ENCODE assay signal across 22 cellular contexts in the genomic region with DNA sequence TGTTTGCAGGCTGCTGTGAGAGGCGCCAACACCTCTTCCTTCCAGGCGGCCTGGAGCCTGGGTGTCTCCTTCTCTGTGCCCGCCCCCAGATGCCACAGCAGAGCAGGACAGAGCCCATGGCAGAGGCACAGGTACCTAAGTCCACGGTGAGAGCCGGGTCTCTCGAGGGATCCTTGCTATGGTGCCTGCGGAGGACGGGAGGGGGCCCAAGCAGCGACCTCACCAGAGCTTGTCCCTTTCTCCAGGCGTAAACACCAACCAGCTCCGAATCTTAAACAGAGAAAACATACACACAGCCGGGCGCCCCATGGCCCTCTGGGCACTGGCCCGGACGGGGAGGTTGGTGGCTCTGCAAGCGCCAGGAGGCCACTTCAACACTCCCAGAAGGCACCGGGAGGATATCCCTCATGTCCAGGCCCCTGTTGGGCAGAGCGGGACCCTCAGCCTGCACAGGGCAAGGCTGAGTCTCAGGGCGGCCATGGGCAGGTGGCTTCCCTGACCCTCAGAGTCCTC. TPM values are rescaled to one million over a fixed set of nuclear protein-coding genes. Genes with fewer than 3 reads are reported as not detected.
"Had no signal": no experiment of that assay in that cellular context is flagged by ENCODE, and none has a peak within 500 bp of the region (broad histone marks: within the 10 kb centered on the region; RNA-seq: fewer than 3 reads in every experiment).

No MANE protein-coding gene starts in this region.

- H3K4me3 ChIP-seq: colonic mucosa, esophagus squamous epithelium, gastroesophageal sphincter, left ventricle myocardium inferior, lower lobe of right lung, prostate gland, sigmoid colon, suprapubic skin, tibial artery, upper lobe of left lung, uterus had no signal

- H3K27ac ChIP-seq: colonic mucosa, esophagus squamous epithelium, gastroesophageal sphincter, left ventricle myocardium inferior, lower lobe of right lung, parathyroid adenoma, prostate gland, sigmoid colon, suprapubic skin, tibial artery, upper lobe of left lung, uterus had no signal

- DNase-seq: colonic mucosa; dermis blood vessel endothelial cell; esophagus squamous epithelium; foreskin fibroblast; glutamatergic neuron; immature natural killer cell; left cardiac atrium; left ventricle myocardium inferior; lower lobe of right lung; naive B cell; sigmoid colon; small intestine; stimulated activated CD4-positive, alpha-beta T cell treated with anti-CD3 and anti-CD28 coated beads, Interleukin-12 subunit alpha, Interleukin-12 subunit beta, amount 100 ng/mL, for 4 hours; stimulated activated naive CD4-positive, alpha-beta T cell treated with Interleukin-2 at 50 U/mL for 16 hours; tibial artery; uterus had no signal

- H3K9ac ChIP-seq: parathyroid adenoma had no signal

- H3K4me1 ChIP-seq: gastroesophageal sphincter, left ventricle myocardium inferior, lower lobe of right lung, parathyroid adenoma, prostate gland, sigmoid colon, tibial artery, uterus had no signal

- H3K9me3 ChIP-seq: colonic mucosa, esophagus squamous epithelium, gastroesophageal sphincter, left ventricle myocardium inferior, lower lobe of right lung, prostate gland, sigmoid colon, suprapubic skin, tibial artery, upper lobe of left lung, uterus had no signal

- H3K36me3 ChIP-seq: colonic mucosa, esophagus squamous epithelium, gastroesophageal sphincter, left ventricle myocardium inferior, lower lobe of right lung, prostate gland, sigmoid colon, suprapubic skin, tibial artery, upper lobe of left lung, uterus had no signal

- H3K27me3 ChIP-seq: colonic mucosa, upper lobe of left lung, uterus had no signal

- ATAC-seq: gastroesophageal sphincter, left cardiac atrium, lower lobe of right lung had no signal

RNA-seq across cellular contexts. Expression of a gene that starts 11.8 kb away (rescaled TPM):
- total RNA-seq: dermis blood vessel endothelial cell, esophagus squamous epithelium, gastroesophageal sphincter, left cardiac atrium, left ventricle myocardium inferior, omental fat pad, sigmoid colon had no signal
- polyA plus RNA-seq: immature natural killer cell had no signal
